In genomic region chr5:143980506-143980905, GRCh38 we compare ENCODE assay signal across 16 cellular contexts.
A peak's percentile ranks its signal among the peaks of the same experiment; 100 is the strongest.
DNase-seq lines count a peak whose midpoint lies in the region; ATAC-seq and TF ChIP-seq lines count a peak whose summit lies in the region.
"Had no signal": no experiment of that assay in that cellular context is flagged by ENCODE, and none has a peak within 500 bp of the region (broad histone marks: within the 10 kb centered on the region; RNA-seq: fewer than 3 reads in every experiment).

No MANE protein-coding gene starts in this region.

- no peak overlapping the region for H3K27ac Mint-ChIP-seq in stimulated activated memory B cell treated with anti-CD40 and anti-IgM and Interleukin-4, amounts not matched to agents 10 μg/mL and 1 μg/mL and 100 μg/mL, for 72 hours
- H3K27ac Mint-ChIP-seq: CD4-positive, alpha-beta memory T cell; GM23338; H9 had no signal

- no peaks in the 10 kb centered on the region for H3K27me3 ChIP-seq in osteoblast (ENCODE audit: insufficient read depth, low read length)

- no peaks in the 10 kb centered on the region for H3K9me3 ChIP-seq in osteoblast (ENCODE audit: low read depth, low read length)

- no peaks in the 10 kb centered on the region for H3K79me2 ChIP-seq in osteoblast (ENCODE audit: insufficient read depth, low read length)

- no peaks in the 10 kb centered on the region for H3K4me1 Mint-ChIP-seq in activated T-cell treated with anti-CD3 and anti-CD28 coated beads, Interleukin-2, amount 50 U/mL, for 4 hours (ENCODE audit: low read depth)
- H3K4me1 Mint-ChIP-seq in stimulated activated memory B cell treated with anti-CD40 and anti-IgM and Interleukin-4, amounts not matched to agents 10 μg/mL and 1 μg/mL and 100 μg/mL, for 72 hours = no peaks in the 10 kb centered on the region
- H3K4me1 Mint-ChIP-seq: CD4-positive, alpha-beta memory T cell; GM23338; H9 had no signal

- H3K36me3 Mint-ChIP-seq in activated T-cell treated with anti-CD3 and anti-CD28 coated beads, Interleukin-2, amount 50 U/mL, for 4 hours (ENCODE audit: insufficient read depth) = no peaks in the 10 kb centered on the region
- H3K36me3 Mint-ChIP-seq in stimulated activated memory B cell treated with anti-CD40 and anti-IgM and Interleukin-4, amounts not matched to agents 10 μg/mL and 1 μg/mL and 100 μg/mL, for 72 hours = no peaks in the 10 kb centered on the region
- H3K36me3 Mint-ChIP-seq: CD4-positive, alpha-beta memory T cell had no signal

- H3K9me3 Mint-ChIP-seq in activated T-cell treated with anti-CD3 and anti-CD28 coated beads, Interleukin-2, amount 50 U/mL, for 4 hours = no peaks in the 10 kb centered on the region
- no peaks in the 10 kb centered on the region for H3K9me3 Mint-ChIP-seq in stimulated activated memory B cell treated with anti-CD40 and anti-IgM and Interleukin-4, amounts not matched to agents 10 μg/mL and 1 μg/mL and 100 μg/mL, for 72 hours
- H3K9me3 Mint-ChIP-seq: GM23338, H9 had no signal

- H3K4me1 ChIP-seq in osteoblast (ENCODE audit: insufficient read depth, low read length) = peaks cover 13% of the 10 kb centered on the region

- in situ Hi-C loops in astrocyte of the cerebellum (cut with HindIII; ENCODE audit: low sequenced_read_pairs) = no loop called here

- H3K36me3 ChIP-seq in osteoblast (ENCODE audit: insufficient read depth, low read length) = no peaks in the 10 kb centered on the region

- no peak overlapping the region for H3K4me2 ChIP-seq in osteoblast (ENCODE audit: insufficient read depth, low read length)
- H3K4me2 ChIP-seq: GM23338 had no signal

- H3K27me3 Mint-ChIP-seq in activated T-cell treated with anti-CD3 and anti-CD28 coated beads, Interleukin-2, amount 50 U/mL, for 4 hours (ENCODE audit: low read depth) = peaks cover 8% of the 10 kb centered on the region
- H3K27me3 Mint-ChIP-seq in stimulated activated memory B cell treated with anti-CD40 and anti-IgM and Interleukin-4, amounts not matched to agents 10 μg/mL and 1 μg/mL and 100 μg/mL, for 72 hours = peaks cover 17% of the 10 kb centered on the region

- H3K4me3 Mint-ChIP-seq in activated T-cell treated with anti-CD3 and anti-CD28 coated beads, Interleukin-2, amount 50 U/mL, for 4 hours = no peak overlapping the region
- no peak overlapping the region for H3K4me3 Mint-ChIP-seq in stimulated activated memory B cell treated with anti-CD40 and anti-IgM and Interleukin-4, amounts not matched to agents 10 μg/mL and 1 μg/mL and 100 μg/mL, for 72 hours
- H3K4me3 Mint-ChIP-seq: CD4-positive, alpha-beta memory T cell; GM23338; H9 had no signal

- no peaks in the 10 kb centered on the region for H4K20me1 ChIP-seq in osteoblast (ENCODE audit: insufficient read depth, low read length)

- ATAC-seq in activated T-cell treated with anti-CD3 and anti-CD28 coated beads, Interleukin-2, amount 50 U/mL, for 4 hours = no peak
- ATAC-seq in stimulated activated memory B cell treated with anti-CD40 and anti-IgM and Interleukin-4, amounts not matched to agents 10 μg/mL and 1 μg/mL and 100 μg/mL, for 72 hours = no peak
- ATAC-seq: GM23338, HCT116 had no signal

- no peak for TF ChIP-seq CTCF in astrocyte of the cerebellum (IDR thresholded peaks at IDR 0.05; ENCODE audit: low read depth, low read length, missing control alignments)
- no peak for TF ChIP-seq CTCF in osteoblast (IDR thresholded peaks at IDR 0.05; ENCODE audit: extremely low read depth, low read depth, low read length)

- DNase-seq in AG20443 (ENCODE audit: low spot score) (peak; percentile 11), astrocyte of the cerebellum (ENCODE audit: low read depth) (peak; percentile 27), osteoblast (ENCODE audit: insufficient read length, low spot score, missing footprints) (no peak), amniotic stem cell (lab: John Stamatoyannopoulos, UW) (no peak)
- DNase-seq in activated T-cell treated with anti-CD3 and anti-CD28 coated beads, Interleukin-2, amount 50 U/mL, for 4 hours = no peak
- DNase-seq: C1 segment of cervical spinal cord; Calu3; CD4-positive, alpha-beta memory T cell; COR-L47; DMS53; DMS79 treated with DMSO at 0.1 percent for 48 hours; GF-D8; H9 had no signal

- H3K4me3 ChIP-seq in astrocyte of the cerebellum (ENCODE audit: low read depth, low read length) (no peak overlapping the region), osteoblast (ENCODE audit: insufficient read depth, low read length) (no peak overlapping the region)
- H3K4me3 ChIP-seq: GM23338 had no signal

- peak overlapping the region; percentile 8 for H3K27ac ChIP-seq in osteoblast (ENCODE audit: low read depth, low read length)

- peak overlapping the region; percentile 84 for H2AFZ ChIP-seq in osteoblast (ENCODE audit: low read length)
- H2AFZ ChIP-seq: GM23338 had no signal

Comparison
In these comparisons a context has a peak if more than half of its experiments do, and no peak if none do; other contexts are left out.
1. DNase-seq: peak in AG20443 (single experiment) and astrocyte of the cerebellum (single experiment); none in osteoblast (single experiment), activated T-cell treated with anti-CD3 and anti-CD28 coated beads, Interleukin-2, amount 50 U/mL, for 4 hours (single experiment) and amniotic stem cell (single experiment).